ENCODE assay signal across 14 cellular contexts in the genomic region with DNA sequence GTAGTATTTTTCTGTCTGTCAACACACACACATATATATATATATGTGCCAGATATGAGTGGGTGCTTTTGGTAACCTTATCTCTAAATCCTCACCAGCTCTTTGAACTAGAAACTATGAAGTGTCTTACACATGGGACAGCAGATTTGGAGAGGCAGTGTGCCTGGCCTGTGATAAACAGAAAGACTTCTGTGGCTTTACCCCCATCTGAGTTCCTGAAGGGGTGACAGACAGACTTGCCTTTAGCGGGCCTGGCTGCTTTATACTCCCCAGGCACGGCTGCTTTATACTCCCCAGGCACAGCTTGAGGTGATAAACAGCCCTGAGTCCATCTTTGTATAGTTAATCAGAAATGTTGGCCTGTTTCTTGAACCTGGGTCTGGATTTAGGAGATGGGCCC. TPM values are rescaled to one million over a fixed set of nuclear protein-coding genes. Genes with fewer than 3 reads are reported as not detected.
DNase-seq lines count a peak whose midpoint lies in the region; ATAC-seq and TF ChIP-seq lines count a peak whose summit lies in the region.
"Had no signal": no experiment of that assay in that cellular context is flagged by ENCODE, and none has a peak within 500 bp of the region (broad histone marks: within the 10 kb centered on the region; RNA-seq: fewer than 3 reads in every experiment).

No MANE protein-coding gene starts in this region.

- no peak overlapping the region for H3K4me3 Mint-ChIP-seq in stimulated activated naive CD8-positive, alpha-beta T cell treated with anti-CD3 and anti-CD28 coated beads, Interleukin-15, amount 100 ng/mL, for 72 hours
- peak overlapping the region; percentile 19 to 98 (median 84) for H3K4me3 Mint-ChIP-seq in naive thymus-derived CD4-positive, alpha-beta T cell
- H3K4me3 Mint-ChIP-seq in progenitor cell of endocrine pancreas (ENCODE audit: low read depth): no peak overlapping the region
- H3K4me3 Mint-ChIP-seq: memory B cell had no signal

- peak overlapping the region; percentile 80 to 99 for H3K27ac ChIP-seq in ascending aorta
- peak overlapping the region; percentile 93 for H3K27ac ChIP-seq in naive thymus-derived CD4-positive, alpha-beta T cell (ENCODE audit: low read depth, low read length)
- H3K27ac ChIP-seq: SJCRH30 had no signal

- CTCF ChIA-PET in naive thymus-derived CD4-positive, alpha-beta T cell (lab: Charles Lee): no interaction called here

- no peaks in the 10 kb centered on the region for H3K27me3 ChIP-seq in ascending aorta
- no peaks in the 10 kb centered on the region for H3K27me3 ChIP-seq in naive thymus-derived CD4-positive, alpha-beta T cell (ENCODE audit: control insufficient read depth in 2 of 2, insufficient read depth in 2 of 2, low read length in 2 of 2)
- H3K27me3 ChIP-seq: SJCRH30 had no signal

- peak overlapping the region in 1 of 2 donors; percentile 83 for H3K27ac Mint-ChIP-seq in stimulated activated naive CD8-positive, alpha-beta T cell treated with anti-CD3 and anti-CD28 coated beads, Interleukin-15, amount 100 ng/mL, for 72 hours
- H3K27ac Mint-ChIP-seq in naive thymus-derived CD4-positive, alpha-beta T cell: peak overlapping the region; percentile 59 to 98 (median 92)
- H3K27ac Mint-ChIP-seq in progenitor cell of endocrine pancreas: no peak overlapping the region
- H3K27ac Mint-ChIP-seq: memory B cell had no signal

- POLR2A ChIA-PET in naive thymus-derived CD4-positive, alpha-beta T cell (lab: Charles Lee): interaction anchor here (1.5 kb wide), 1 partner anchor 30 kb away, joined by 3 read pairs; no protein-coding TSS in a partner anchor

- H3K4me1 Mint-ChIP-seq in stimulated activated naive CD8-positive, alpha-beta T cell treated with anti-CD3 and anti-CD28 coated beads, Interleukin-15, amount 100 ng/mL, for 72 hours: peaks cover 68% of the 10 kb centered on the region
- H3K4me1 Mint-ChIP-seq in naive thymus-derived CD4-positive, alpha-beta T cell: peaks cover 38 to 87% (median 76%) of the 10 kb centered on the region in 7 donors
- H3K4me1 Mint-ChIP-seq in progenitor cell of endocrine pancreas (ENCODE audit: low read depth): peaks cover 24% of the 10 kb centered on the region

- H3K36me3 ChIP-seq in ascending aorta: peaks cover 0 to 13% of the 10 kb centered on the region in 2 donors
- H3K36me3 ChIP-seq in naive thymus-derived CD4-positive, alpha-beta T cell (ENCODE audit: control insufficient read depth in 2 of 3, insufficient read depth in 3 of 3, low read length in 3 of 3): peaks cover 0 to 14% (median 0%) of the 10 kb centered on the region in 3 experiments

- peak; percentile 1 for ATAC-seq in stimulated activated naive CD8-positive, alpha-beta T cell treated with anti-CD3 and anti-CD28 coated beads, Interleukin-15, Interleukin-2, amounts not matched to agents 100 U/mL and 50 U/mL, for 24 hours
- ATAC-seq in stimulated activated naive CD8-positive, alpha-beta T cell treated with anti-CD3 and anti-CD28 coated beads, Interleukin-15, amount 100 ng/mL, for 72 hours: no peak
- no peak for ATAC-seq in naive thymus-derived CD4-positive, alpha-beta T cell

- H3K9me3 ChIP-seq in ascending aorta: no peaks in the 10 kb centered on the region
- no peaks in the 10 kb centered on the region for H3K9me3 ChIP-seq in naive thymus-derived CD4-positive, alpha-beta T cell (ENCODE audit: control insufficient read depth in 2 of 3, low read length in 3 of 3)
- H3K9me3 ChIP-seq: SJCRH30 had no signal

- no peaks in the 10 kb centered on the region for H3K27me3 Mint-ChIP-seq in stimulated activated naive CD8-positive, alpha-beta T cell treated with anti-CD3 and anti-CD28 coated beads, Interleukin-15, amount 100 ng/mL, for 72 hours
- no peaks in the 10 kb centered on the region for H3K27me3 Mint-ChIP-seq in naive thymus-derived CD4-positive, alpha-beta T cell
- H3K27me3 Mint-ChIP-seq in progenitor cell of endocrine pancreas: no peaks in the 10 kb centered on the region
- H3K27me3 Mint-ChIP-seq: memory B cell had no signal

- TF ChIP-seq CTCF in ascending aorta (IDR thresholded peaks at IDR 0.05) (no peak), progenitor cell of endocrine pancreas (IDR thresholded peaks at IDR 0.05; ENCODE audit: unreplicated experiment) (no peak)

- H3K4me3 ChIP-seq in ascending aorta: no peak overlapping the region
- H3K4me3 ChIP-seq in naive thymus-derived CD4-positive, alpha-beta T cell (ENCODE audit: low read length): no peak overlapping the region
- H3K4me3 ChIP-seq: SJCRH30 had no signal

- DNase-seq in stimulated activated naive CD8-positive, alpha-beta T cell treated with anti-CD3 and anti-CD28 coated beads, Interleukin-15, Interleukin-2, amounts not matched to agents 100 U/mL and 50 U/mL, for 24 hours: no peak
- DNase-seq in stimulated activated naive CD8-positive, alpha-beta T cell treated with anti-CD3 and anti-CD28 coated beads, Interleukin-15, amount 100 ng/mL, for 72 hours: no peak
- DNase-seq in ascending aorta (ENCODE audit: low spot score in 2 of 2) (no peak), NAMALWA (ENCODE audit: low spot score) (no peak), GF-D8 (lab: John Stamatoyannopoulos, UW) (no peak), progenitor cell of endocrine pancreas (ENCODE audit: low spot score, unreplicated experiment) (no peak), NCI-H2081 (lab: John Stamatoyannopoulos, UW) (no peak)
- no peak for DNase-seq in naive thymus-derived CD4-positive, alpha-beta T cell
- DNase-seq: activated CD4-positive, alpha-beta T cell treated with anti-CD3 and anti-CD28 coated beads for 4 hours; foreskin melanocyte; H7; NCI-H345; SJCRH30 had no signal

- intact Hi-C loops in ascending aorta (cut with DNase I): loop anchor here (10.0 kb wide), 2 partner anchors 452 to 902 kb away; a partner anchor contains a TSS
- intact Hi-C loops in naive thymus-derived CD4-positive, alpha-beta T cell (cut with micrococcal nuclease): loop anchor here (5.0 to 10.0 kb wide), 2 partner anchors 902 to 959 kb away; a partner anchor contains a TSS

- peaks cover 0 to 8% (median 0%) of the 10 kb centered on the region in 5 donors for H3K36me3 Mint-ChIP-seq in naive thymus-derived CD4-positive, alpha-beta T cell
- H3K36me3 Mint-ChIP-seq in progenitor cell of endocrine pancreas (ENCODE audit: insufficient read depth): peaks cover 8% of the 10 kb centered on the region
- H3K36me3 Mint-ChIP-seq: memory B cell had no signal

- H3K4me1 ChIP-seq in ascending aorta: peaks cover 36 to 74% of the 10 kb centered on the region in 2 donors
- peaks cover 24 to 43% of the 10 kb centered on the region in 2 donors for H3K4me1 ChIP-seq in naive thymus-derived CD4-positive, alpha-beta T cell (ENCODE audit: control insufficient read depth in 2 of 2, insufficient read depth in 2 of 2, low read length in 2 of 2)

- no peaks in the 10 kb centered on the region for H3K9me3 Mint-ChIP-seq in stimulated activated naive CD8-positive, alpha-beta T cell treated with anti-CD3 and anti-CD28 coated beads, Interleukin-15, amount 100 ng/mL, for 72 hours
- H3K9me3 Mint-ChIP-seq in naive thymus-derived CD4-positive, alpha-beta T cell: no peaks in the 10 kb centered on the region
- no peaks in the 10 kb centered on the region for H3K9me3 Mint-ChIP-seq in progenitor cell of endocrine pancreas (ENCODE audit: low read depth)
- H3K9me3 Mint-ChIP-seq: memory B cell had no signal

RNA-seq across cellular contexts. Expression of a gene that starts 5.6 kb away (rescaled TPM):
- total RNA-seq in ascending aorta (88.0 TPM), progenitor cell of endocrine pancreas (18.0 and 19.2 TPM in 2 replicates)
- 10 to 100 TPM; 21.9 to 44.5 (median 23.1) TPM for total RNA-seq in naive thymus-derived CD4-positive, alpha-beta T cell
- polyA plus RNA-seq in naive thymus-derived CD4-positive, alpha-beta T cell: 10 to 100 TPM; 17.3 to 64.3 TPM

RNA-seq across cellular contexts. Expression of a gene that starts 60.0 kb away (rescaled TPM):
- total RNA-seq in ascending aorta (35.5 TPM), progenitor cell of endocrine pancreas (177 and 189 TPM in 2 replicates)
- total RNA-seq in naive thymus-derived CD4-positive, alpha-beta T cell: 100 to 1,000 TPM; 166 to 228 (median 176) TPM
- 10 to 100 TPM; 10.5 to 13.6 TPM for polyA plus RNA-seq in naive thymus-derived CD4-positive, alpha-beta T cell

Comparison
In these comparisons a context has a peak if more than half of its experiments do, and no peak if none do; other contexts are left out.
1. H3K4me3 Mint-ChIP-seq: peak in naive thymus-derived CD4-positive, alpha-beta T cell (10 of 10); none in stimulated activated naive CD8-positive, alpha-beta T cell treated with anti-CD3 and anti-CD28 coated beads, Interleukin-15, amount 100 ng/mL, for 72 hours (0 of 2) and progenitor cell of endocrine pancreas (single experiment).